In genomic region chr6:31399589-31400466, GRCh38 we compare ENCODE assay signal across 8 cellular contexts. TPM values are rescaled to one million over a fixed set of nuclear protein-coding genes. Genes with fewer than 3 reads are reported as not detected.
DNase-seq lines count a peak whose midpoint lies in the region; ATAC-seq and TF ChIP-seq lines count a peak whose summit lies in the region.

No MANE protein-coding gene starts in this region.

- H3K9me3 ChIP-seq in BLaER1 (no peaks in the 10 kb centered on the region), lower lobe of right lung (no peaks in the 10 kb centered on the region)
- no peaks in the 10 kb centered on the region for H3K9me3 ChIP-seq in effector memory CD4-positive, alpha-beta T cell (ENCODE audit: control insufficient read depth, low read length)

- intact Hi-C loops in lower lobe of right lung (cut with DNase I) = loop anchor here (10.0 kb wide), 1 partner anchor 45 kb away; no protein-coding TSS in a partner anchor

- peak; percentile 35 for ATAC-seq in GM21529 (IDR thresholded peaks at IDR 0.05; ENCODE audit: unreplicated experiment)
- peak; percentile 86 for ATAC-seq in lower lobe of right lung
- no peak for ATAC-seq in GM18511 (IDR thresholded peaks at IDR 0.05; ENCODE audit: unreplicated experiment)

- peaks cover 61% of the 10 kb centered on the region for H3K4me1 ChIP-seq in BLaER1
- peaks cover 28% of the 10 kb centered on the region for H3K4me1 ChIP-seq in effector memory CD4-positive, alpha-beta T cell (ENCODE audit: control insufficient read depth, insufficient read depth, low read length, poor library complexity, severe bottlenecking)
- peaks cover 57% of the 10 kb centered on the region for H3K4me1 ChIP-seq in lower lobe of right lung

- H3K4me3 ChIP-seq in BLaER1 (peak overlapping the region; percentile 86), lower lobe of right lung (peak overlapping the region; percentile 82)
- peak overlapping the region; percentile 70 for H3K4me3 ChIP-seq in effector memory CD4-positive, alpha-beta T cell (ENCODE audit: insufficient read depth, low read depth, low read length, poor library complexity, severe bottlenecking)

- H3K36me3 ChIP-seq in BLaER1 (no peaks in the 10 kb centered on the region), lower lobe of right lung (peaks cover 2% of the 10 kb centered on the region)
- no peaks in the 10 kb centered on the region for H3K36me3 ChIP-seq in effector memory CD4-positive, alpha-beta T cell (ENCODE audit: control insufficient read depth, insufficient read depth, low read length)

- H3K27me3 ChIP-seq in BLaER1 (no peaks in the 10 kb centered on the region), lower lobe of right lung (ENCODE audit: low read depth) (no peaks in the 10 kb centered on the region)
- H3K27me3 ChIP-seq in effector memory CD4-positive, alpha-beta T cell (replicated peaks; ENCODE audit: control insufficient read depth, insufficient read depth, low read length, poor library complexity, severe bottlenecking) = no peaks in the 10 kb centered on the region

- H3K4me2 ChIP-seq in BLaER1 = peak overlapping the region; percentile 100

- peaks cover 36% of the 10 kb centered on the region for H4K20me1 ChIP-seq in BLaER1

- peak overlapping the region; percentile 79 for H3K27ac ChIP-seq in BLaER1
- H3K27ac ChIP-seq in effector memory CD4-positive, alpha-beta T cell (ENCODE audit: insufficient read depth, low read length, poor library complexity, severe bottlenecking) = peak overlapping the region; percentile 82
- peak overlapping the region; percentile 100 for H3K27ac ChIP-seq in lower lobe of right lung

- H3K9ac ChIP-seq in BLaER1 = peak overlapping the region; percentile 85

- peak; percentile 88 for TF ChIP-seq CTCF in lower lobe of right lung (IDR thresholded peaks at IDR 0.05)

- peak; percentile 78 for DNase-seq in NCI-H460 (ENCODE audit: extremely low read depth, low read depth)
- DNase-seq in activated CD8-positive, alpha-beta memory T cell treated with anti-CD3 and anti-CD28 coated beads for 48 hours (ENCODE audit: low read depth in 2 of 3, low spot score in 2 of 3) = peak; percentile 22 to 36 (median 35)
- peak; percentile 30 to 66 (median 50) for DNase-seq in effector memory CD4-positive, alpha-beta T cell
- DNase-seq in lower lobe of right lung = peak; percentile 96
- DNase-seq in stimulated activated CD4-positive, alpha-beta T cell treated with anti-CD3 and anti-CD28 coated beads, Interleukin-2, amount 100 ng/mL, for 48 hours = peak; percentile 51 to 55

RNA-seq across cellular contexts. Expression of gene MICA, which starts 3.6 kb away (rescaled TPM):
- 13.7 and 15.2 TPM in 2 replicates for total RNA-seq in NCI-H460 (2014; rRNA removed; shearing (Covaris generic))
- 24.9 and 29.7 TPM in 2 replicates for polyA plus RNA-seq in NCI-H460 (2014; cell fraction: nucleus; rRNA removed)
- total RNA-seq in lower lobe of right lung = 33.1 TPM

RNA-seq across cellular contexts. Expression of gene HLA-B, which starts 42.8 kb away (rescaled TPM):
- 125 and 133 TPM in 2 replicates for total RNA-seq in NCI-H460 (2014; rRNA removed; shearing (Covaris generic))
- 60.6 and 70.6 TPM in 2 replicates for polyA plus RNA-seq in NCI-H460 (2014; cell fraction: nucleus; rRNA removed)
- 2,736 TPM for total RNA-seq in lower lobe of right lung

Comparison
In these comparisons a context has a peak if more than half of its experiments do, and no peak if none do; other contexts are left out.
1. DNase-seq: peak in every context shown above with its lines; median percentile 96 in lower lobe of right lung; 78 in NCI-H460; 53 in stimulated activated CD4-positive, alpha-beta T cell treated with anti-CD3 and anti-CD28 coated beads, Interleukin-2, amount 100 ng/mL, for 48 hours; 50 in effector memory CD4-positive, alpha-beta T cell; 35 in activated CD8-positive, alpha-beta memory T cell treated with anti-CD3 and anti-CD28 coated beads for 48 hours.
2. RNA of gene HLA-B, which starts 42.8 kb away (total RNA-seq): 2,736 TPM in lower lobe of right lung (single experiment); 125 to 133 TPM in NCI-H460; every median in the first group is over 10 times any median in the second.
3. Peak in every context shown above with its lines, with median percentiles within 50 percentile points of each other: H3K27ac ChIP-seq and H3K4me3 ChIP-seq.